ENCODE assay signal across 8 cellular contexts in the genomic region with DNA sequence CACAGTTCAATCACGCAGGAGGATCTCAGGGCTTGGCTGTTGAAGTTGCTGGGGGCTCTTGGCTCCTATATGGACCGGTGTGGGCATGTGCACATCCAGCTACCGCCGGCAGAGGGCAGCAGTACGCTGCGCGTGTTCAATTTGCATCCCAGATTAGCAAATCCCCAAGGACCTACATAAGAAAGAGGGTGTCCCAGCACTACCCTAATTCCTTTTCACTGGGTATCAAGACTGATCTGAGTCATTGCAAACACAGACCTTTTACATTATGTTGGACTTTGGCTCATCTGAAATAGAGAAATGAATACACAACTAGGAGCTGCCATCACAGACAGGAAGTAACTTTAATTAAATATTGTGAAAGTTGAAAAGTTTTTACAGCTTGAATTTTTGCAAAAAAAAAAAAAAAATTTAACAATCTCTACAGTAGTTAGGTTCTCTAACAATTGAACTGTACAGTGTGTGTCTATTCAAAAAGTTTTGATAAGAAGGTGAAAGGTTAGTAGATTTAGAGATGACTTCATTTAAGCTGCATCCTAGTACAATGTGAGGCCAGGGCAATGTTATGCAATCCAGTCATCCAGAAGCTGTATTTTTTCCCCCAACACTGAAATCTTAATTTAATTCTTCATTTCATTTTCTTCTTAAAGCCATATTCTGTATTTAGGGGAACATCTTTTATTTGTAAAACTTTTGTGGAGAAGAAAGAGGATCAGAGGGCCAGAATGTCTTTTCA.
DNase-seq lines count a peak whose midpoint lies in the region; ATAC-seq and TF ChIP-seq lines count a peak whose summit lies in the region.

No MANE protein-coding gene starts in this region.

- H3K4me1 Mint-ChIP-seq in type B pancreatic cell (ENCODE audit: unreplicated experiment): peaks cover 21% of the 10 kb centered on the region

- DNase-seq in ELF-1 (ENCODE audit: low read depth, low spot score): peak; percentile 90
- DNase-seq in Jurkat, Clone E6-1 (ENCODE audit: low read depth, low spot score): peak; percentile 47
- DNase-seq in SHP77 (lab: John Stamatoyannopoulos, UW): peak; percentile 2 to 18
- DNase-seq in activated effector memory CD4-positive, alpha-beta T cell treated with anti-CD3 and anti-CD28 coated beads, Interleukin-2, amount 50 U/mL, for 16 hours: peak; percentile 89
- peak; percentile 83 for DNase-seq in germinal center (ENCODE audit: low spot score)
- DNase-seq in type B pancreatic cell (ENCODE audit: extremely low spot score, unreplicated experiment): peak; percentile 76

- no peak overlapping the region for H3K27ac Mint-ChIP-seq in type B pancreatic cell

- no peaks in the 10 kb centered on the region for H3K27me3 ChIP-seq in parathyroid adenoma (ENCODE audit: control insufficient read depth, insufficient read depth, low read length)

- no peaks in the 10 kb centered on the region for H3K9me3 Mint-ChIP-seq in type B pancreatic cell

- H3K79me2 ChIP-seq in parathyroid adenoma: no peaks in the 10 kb centered on the region

- peak; percentile 94 for TF ChIP-seq CTCF in parathyroid adenoma (IDR thresholded peaks at IDR 0.05)
- TF ChIP-seq CTCF in type B pancreatic cell (conservative IDR thresholded peaks at IDR 0.05): peak; percentile 98

- peaks cover 40% of the 10 kb centered on the region for H3K27me3 Mint-ChIP-seq in type B pancreatic cell

- no peaks in the 10 kb centered on the region for H3K4me1 ChIP-seq in parathyroid adenoma

- ATAC-seq in GM21717 (IDR thresholded peaks at IDR 0.05; ENCODE audit: unreplicated experiment): peak; percentile 95

- H3K36me3 Mint-ChIP-seq in type B pancreatic cell: no peaks in the 10 kb centered on the region

- no peak overlapping the region for H3K27ac ChIP-seq in parathyroid adenoma

- no peak overlapping the region for H3K4me3 ChIP-seq in Jurkat, Clone E6-1 (ENCODE audit: low read length)
- no peak overlapping the region for H3K4me3 ChIP-seq in parathyroid adenoma (ENCODE audit: low read depth, low read length)

- no peaks in the 10 kb centered on the region for H3K36me3 ChIP-seq in parathyroid adenoma (ENCODE audit: control insufficient read depth, insufficient read depth, low read length)

- no peak overlapping the region for H3K4me2 ChIP-seq in parathyroid adenoma (ENCODE audit: low read length)

- H2AFZ ChIP-seq in parathyroid adenoma: no peak overlapping the region

- H3K9ac ChIP-seq in parathyroid adenoma: no peak overlapping the region

- no peak overlapping the region for H3K4me3 Mint-ChIP-seq in type B pancreatic cell

- no peaks in the 10 kb centered on the region for H3K9me3 ChIP-seq in parathyroid adenoma (ENCODE audit: control insufficient read depth, low read length)

Comparison
In these comparisons a context has a peak if more than half of its experiments do, and no peak if none do; other contexts are left out.
1. DNase-seq: peak in every context shown above with its lines; median percentile 90 in ELF-1; 89 in activated effector memory CD4-positive, alpha-beta T cell treated with anti-CD3 and anti-CD28 coated beads, Interleukin-2, amount 50 U/mL, for 16 hours; 83 in germinal center; 76 in type B pancreatic cell; 47 in Jurkat, Clone E6-1; 10 in SHP77.